ENCODE assay signal across 21 cellular contexts in the genomic region with DNA sequence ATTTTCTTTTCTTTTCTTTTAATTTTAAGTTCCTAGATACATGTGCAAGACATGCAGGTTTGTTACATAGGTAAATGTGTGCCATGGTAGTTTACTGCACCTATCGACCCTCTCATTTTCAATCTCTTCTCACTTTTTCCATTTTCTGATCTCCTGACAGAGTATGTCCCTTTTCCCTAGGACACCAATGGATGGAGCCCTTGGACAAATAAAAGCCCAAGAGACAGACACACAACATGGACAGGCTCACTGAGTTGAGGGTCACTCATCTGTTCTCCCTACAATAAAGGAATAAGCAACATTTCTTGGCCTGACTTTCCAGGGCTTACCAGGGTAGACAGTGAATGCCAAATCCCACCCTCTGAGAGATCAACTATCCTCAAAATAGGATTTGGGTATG. TPM values are rescaled to one million over a fixed set of nuclear protein-coding genes. Genes with fewer than 3 reads are reported as not detected.
DNase-seq lines count a peak whose midpoint lies in the region; ATAC-seq and TF ChIP-seq lines count a peak whose summit lies in the region.
"Had no signal": no experiment of that assay in that cellular context is flagged by ENCODE, and none has a peak within 500 bp of the region (broad histone marks: within the 10 kb centered on the region; RNA-seq: fewer than 3 reads in every experiment).

No MANE protein-coding gene starts in this region.

- H3K9me3 ChIP-seq in HCT116 (ENCODE audit: control insufficient read depth in 1 of 2, insufficient read depth in 1 of 2, low read depth in 1 of 2, low read length in 2 of 2), result no peaks in the 10 kb centered on the region
- H3K9me3 ChIP-seq: ascending aorta, mucosa of descending colon had no signal

- H3K36me3 ChIP-seq in HCT116 (ENCODE audit: control insufficient read depth in 1 of 2, insufficient read depth in 2 of 2, low read length in 2 of 2), result no peaks in the 10 kb centered on the region
- H3K36me3 ChIP-seq: ascending aorta had no signal

- no peaks in the 10 kb centered on the region for H3K27me3 ChIP-seq in HCT116 (ENCODE audit: insufficient read depth, low read length)
- H3K27me3 ChIP-seq: ascending aorta had no signal

- no peaks in the 10 kb centered on the region for H3K4me1 ChIP-seq in HCT116 (ENCODE audit: control insufficient read depth in 1 of 2, insufficient read depth in 2 of 2, low read length in 2 of 2)
- H3K4me1 ChIP-seq: ascending aorta, parathyroid adenoma had no signal

- no peaks in the 10 kb centered on the region for H3K79me2 ChIP-seq in HCT116 (ENCODE audit: insufficient read depth, low read length)
- H3K79me2 ChIP-seq: parathyroid adenoma had no signal

- no peaks in the 10 kb centered on the region for H3K9me2 ChIP-seq in HCT116 (ENCODE audit: insufficient read depth)

- POLR2A ChIA-PET in HCT116 (lab: Charles Lee), result no interaction called here

- intact Hi-C loops in HCT116 (cut with micrococcal nuclease), result no loop called here

- TF ChIP-seq POLR2A in HCT116 (IDR thresholded peaks at IDR 0.05; ENCODE audit: borderline replicate concordance, extremely low read depth, insufficient read depth, insufficient read length), result no peak

- no peaks in the 10 kb centered on the region for H4K20me1 ChIP-seq in HCT116 (ENCODE audit: insufficient read depth)

- no TSS peak for BruUV-seq in HCT116 (replicated peaks; lab: Mats Ljungman, UMichigan)

- H3K9ac ChIP-seq in HCT116 (ENCODE audit: low read length), result no peak overlapping the region
- H3K9ac ChIP-seq: GM23248, KMS-11, parathyroid adenoma had no signal

- in situ Hi-C loops in ACHN (cut with HindIII; ENCODE audit: low pct_ligation_motif_present, low pct_unique_long_range_greater_than_20kb, low sequenced_read_pairs), result no loop called here

- RAD21 ChIA-PET in HCT116 (lab: Charles Lee; ENCODE audit: low non-redundant PET in 1 of 2, low total read pairs in 2 of 2, uncharacterized antibody in 2 of 2, unreplicated experiment in 2 of 2), result no interaction called here

- no peak overlapping the region for H3K27ac ChIP-seq in HCT116 (ENCODE audit: low read depth, low read length)
- H3K27ac ChIP-seq: ascending aorta, GM23248, KMS-11, parathyroid adenoma had no signal

- ATAC-seq in HCT116, result no peak; the same call in 1 of the 2 replicates
- ATAC-seq in GM19452 (IDR thresholded peaks at IDR 0.05; ENCODE audit: unreplicated experiment), result no peak
- ATAC-seq: mucosa of descending colon; stimulated activated naive CD8-positive, alpha-beta T cell treated with anti-CD3 and anti-CD28 coated beads, Interleukin-15, Interleukin-2, amounts not matched to agents 100 U/mL and 50 U/mL, for 24 hours had no signal

- TF ChIP-seq RAD21 in HCT116 (IDR thresholded peaks at IDR 0.05; ENCODE audit: low read depth), result peak; percentile 38

- H2AFZ ChIP-seq in HCT116 (ENCODE audit: low read depth, low read length, poor library complexity, severe bottlenecking), result no peak overlapping the region
- H2AFZ ChIP-seq: GM23248, parathyroid adenoma had no signal

- CTCF ChIA-PET in HCT116 (lab: Charles Lee), result no interaction called here

- no peak overlapping the region for H3K4me3 ChIP-seq in HCT116 (replicated peaks in 1 of 2; ENCODE audit: low read depth in 1 of 2, low read length in 2 of 2)
- H3K4me3 ChIP-seq: ascending aorta, GM23248, mucosa of descending colon had no signal

- no peak overlapping the region for H3K4me2 ChIP-seq in HCT116 (ENCODE audit: low read length)
- H3K4me2 ChIP-seq: KMS-11 had no signal

- DNase-seq in ACHN, result peak; percentile 29
- no peak for DNase-seq in HCT116 (ENCODE audit: low read depth, low spot score)
- DNase-seq in amniotic epithelial cell (ENCODE audit: low read depth), result peak; percentile 6
- peak; percentile 30 for DNase-seq in medulla oblongata (ENCODE audit: extremely low spot score)
- no peak for DNase-seq in occipital lobe (lab: John Stamatoyannopoulos, UW)
- DNase-seq in activated CD4-positive, CD25-positive, alpha-beta regulatory T cell treated with anti-CD3 and anti-CD28 coated beads, Interleukin-2, amount 50 U/mL, for 72 hours, result no peak
- DNase-seq: activated CD4-positive, alpha-beta T cell treated with anti-CD3 and anti-CD28 coated beads, Interleukin-2, amount 50 U/mL, for 4 hours; caudate nucleus; GM23248; mucosa of descending colon; NCI-H1694 treated with DMSO at 0.1 percent for 48 hours; NCI-H2171; NCI-H510A treated with DMSO at 0.1 percent for 48 hours; nephron progenitor cell; stimulated activated CD4-positive, alpha-beta T cell treated with anti-CD3 and anti-CD28 coated beads, Interleukin-15, amount 100 ng/mL, for 24 hours; stimulated activated naive CD8-positive, alpha-beta T cell treated with anti-CD3 and anti-CD28 coated beads, Interleukin-15, Interleukin-2, amounts not matched to agents 100 U/mL and 50 U/mL, for 24 hours; T1000 had no signal

- 0 out of 6 replicates have a peak, but pooled peaks of 1 of the 3 experiments have one; percentile 9 for TF ChIP-seq CTCF in HCT116 (IDR thresholded peaks at IDR 0.05 in 2 of 3, conservative IDR thresholded peaks at IDR 0.05 in 1 of 3; ENCODE audit: borderline replicate concordance in 1 of 3, insufficient read depth in 1 of 3, low read depth in 2 of 3, low read length in 2 of 3)

TF ChIP-seq in HCT116, 20 proteins besides CTCF, POLR2A, EP300 and RAD21:
- TF ChIP-seq TCF7L2 (IDR thresholded peaks at IDR 0.05; ENCODE audit: borderline replicate concordance, extremely low read depth, insufficient read depth, insufficient read length) (no peak), ZFX (IDR thresholded peaks at IDR 0.05) (no peak), CEBPB (IDR thresholded peaks at IDR 0.05; ENCODE audit: low read depth) (no peak), ZNF274 (IDR thresholded peaks at IDR 0.05; ENCODE audit: low read depth, low read length) (no peak), CBX3 (IDR thresholded peaks at IDR 0.05; ENCODE audit: low read depth) (no peak), POLR2AphosphoS5 (IDR thresholded peaks at IDR 0.05; ENCODE audit: low read depth, low read length) (no peak), SP1 (IDR thresholded peaks at IDR 0.05; ENCODE audit: low read depth) (no peak)
- TF ChIP-seq, protein P1, sequence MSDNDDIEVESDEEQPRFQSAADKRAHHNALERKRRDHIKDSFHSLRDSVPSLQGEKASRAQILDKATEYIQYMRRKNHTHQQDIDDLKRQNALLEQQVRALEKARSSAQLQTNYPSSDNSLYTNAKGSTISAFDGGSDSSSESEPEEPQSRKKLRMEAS (IDR thresholded peaks at IDR 0.05), result no peak

RNA-seq across cellular contexts. Expression of a gene that starts 15.2 kb away (rescaled TPM):
- 15.5 TPM for total RNA-seq in HCT116 (2021; ENCODE audit: unreplicated experiment)
- polyA plus RNA-seq in HCT116 (2012), result 3.6 and 4.4 TPM in 2 replicates
- total RNA-seq in occipital lobe, result 60.4 TPM

RNA-seq across cellular contexts. Expression of a gene that starts 50.6 kb away (rescaled TPM):
- total RNA-seq in HCT116 (2021; ENCODE audit: unreplicated experiment) (47.3 TPM), occipital lobe (20.9 TPM)
- polyA plus RNA-seq in HCT116 (2012), result 17.2 and 22.4 TPM in 2 replicates

RNA-seq across cellular contexts. Expression of a gene that starts 51.9 kb away (rescaled TPM):
- 5.5 TPM for total RNA-seq in HCT116 (2021; ENCODE audit: unreplicated experiment)
- 0.49 and 0.82 TPM in 2 replicates for polyA plus RNA-seq in HCT116 (2012)
- 40.4 TPM for total RNA-seq in occipital lobe

Comparison
In these comparisons a context has a peak if more than half of its experiments do, and no peak if none do; other contexts are left out.
1. DNase-seq: peak in ACHN (single experiment), amniotic epithelial cell (single experiment) and medulla oblongata (single experiment); none in HCT116 (single experiment), occipital lobe (single experiment) and activated CD4-positive, CD25-positive, alpha-beta regulatory T cell treated with anti-CD3 and anti-CD28 coated beads, Interleukin-2, amount 50 U/mL, for 72 hours (single experiment).